21 cellular contexts compared by ENCODE assay signal in the genomic region with DNA sequence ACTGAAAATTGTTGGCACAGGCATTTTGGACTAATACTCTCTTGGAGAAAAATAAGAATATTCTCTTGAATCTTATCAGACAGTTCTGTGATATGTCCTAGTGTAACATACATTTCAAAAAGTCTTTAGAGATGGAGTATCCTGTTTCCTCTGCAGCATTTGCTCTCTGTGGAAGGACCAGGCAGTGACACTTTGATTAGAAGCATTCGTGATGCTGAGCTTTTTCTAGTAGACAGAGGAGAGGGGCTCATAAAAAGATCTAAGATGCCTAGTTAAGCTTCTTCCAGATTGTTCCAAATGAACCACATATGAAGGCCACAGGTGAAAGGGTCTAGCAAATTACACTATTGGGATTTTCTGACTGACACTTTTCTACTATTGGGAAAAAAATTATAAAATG.
A peak's percentile ranks its signal among the peaks of the same experiment; 100 is the strongest.
DNase-seq lines count a peak whose midpoint lies in the region; ATAC-seq and TF ChIP-seq lines count a peak whose summit lies in the region.
"Had no signal": no experiment of that assay in that cellular context is flagged by ENCODE, and none has a peak within 500 bp of the region (broad histone marks: within the 10 kb centered on the region; RNA-seq: fewer than 3 reads in every experiment).

No MANE protein-coding gene starts in this region.

- no peaks in the 10 kb centered on the region for H3K27me3 ChIP-seq in GM23248 (replicated peaks; ENCODE audit: insufficient read depth)
- no peaks in the 10 kb centered on the region for H3K27me3 ChIP-seq in SK-N-SH (ENCODE audit: insufficient read depth)
- no peaks in the 10 kb centered on the region for H3K27me3 ChIP-seq in left lung
- no peaks in the 10 kb centered on the region for H3K27me3 ChIP-seq in smooth muscle cell (ENCODE audit: low read depth)
- no peaks in the 10 kb centered on the region for H3K27me3 ChIP-seq in H9 (ENCODE audit: insufficient read depth, low read length)
- H3K27me3 ChIP-seq: esophagus squamous epithelium, suprapubic skin had no signal

- H3K23ac ChIP-seq in H9 (ENCODE audit: insufficient read length, low read depth, low read length): no peak overlapping the region

- H3K9me2 ChIP-seq in GM23248 (ENCODE audit: insufficient read depth) (no peaks in the 10 kb centered on the region), SK-N-SH (no peaks in the 10 kb centered on the region)

- no peak overlapping the region for H3K4ac ChIP-seq in H9 (ENCODE audit: low read depth, low read length)

- H4K91ac ChIP-seq in H9 (ENCODE audit: insufficient read length, low read depth, low read length): no peak overlapping the region

- peak overlapping the region; percentile 55 for H3K4me2 ChIP-seq in GM23248 (ENCODE audit: unreplicated experiment)
- peak overlapping the region; percentile 54 for H3K4me2 ChIP-seq in SK-N-SH
- H3K4me2 ChIP-seq in smooth muscle cell: peak overlapping the region; percentile 69
- no peak overlapping the region for H3K4me2 ChIP-seq in H9 (ENCODE audit: insufficient read depth, insufficient read length, low read length)

- H2BK20ac ChIP-seq in H9 (ENCODE audit: low read depth, low read length, poor library complexity, severe bottlenecking): no peak overlapping the region

- intact Hi-C loops in left lung (cut with DNase I): no loop called here

- no peaks in the 10 kb centered on the region for H3K79me1 ChIP-seq in H9 (ENCODE audit: insufficient read depth, low read depth, low read length, poor library complexity, severe bottlenecking)

- H3K79me2 ChIP-seq in GM23248 (ENCODE audit: insufficient read depth) (no peaks in the 10 kb centered on the region), SK-N-SH (ENCODE audit: insufficient read depth) (no peaks in the 10 kb centered on the region), smooth muscle cell (ENCODE audit: low read depth) (peaks cover 9% of the 10 kb centered on the region), H9 (ENCODE audit: insufficient read depth, low read length) (no peaks in the 10 kb centered on the region)

- no peak for DNase-seq in GM23248
- DNase-seq in SK-N-SH: no peak
- DNase-seq in left lung: no peak
- no peak for DNase-seq in smooth muscle cell (lab: John Stamatoyannopoulos, UW; ENCODE audit: unreplicated experiment)
- DNase-seq in H9: no peak
- DNase-seq in NCI-H446 (lab: John Stamatoyannopoulos, UW): no peak
- DNase-seq: activated CD4-positive, alpha-beta T cell treated with anti-CD3 and anti-CD28 coated beads, Interleukin-2, amount 10 ng/mL, durations not matched to agents 24 days and 14 days; activated CD8-positive, alpha-beta memory T cell treated with anti-CD3 and anti-CD28 coated beads, Interleukin-2, amount 50 U/mL, for 48 hours; activated gamma-delta T cell treated with Interleukin-2 at 50 U/mL for 16 hours; amygdala; CD8-positive, alpha-beta T cell; DMS79; esophagus squamous epithelium; mammary epithelial cell; NCI-H1930; nephron progenitor cell had no signal

- no peak for ATAC-seq in left lung
- no peak for ATAC-seq in HG02884 (IDR thresholded peaks at IDR 0.05; ENCODE audit: unreplicated experiment)
- ATAC-seq: CD8-positive, alpha-beta T cell; K562 had no signal

- H3K4me1 ChIP-seq in GM23248 (ENCODE audit: insufficient read depth): peaks cover 16% of the 10 kb centered on the region
- H3K4me1 ChIP-seq in SK-N-SH (ENCODE audit: control insufficient read depth in 1 of 2, insufficient read depth in 2 of 2, low read depth in 1 of 2, low read length in 1 of 2): peaks cover 5 to 25% of the 10 kb centered on the region in 2 experiments; a peak in 3 of 4 replicates
- H3K4me1 ChIP-seq in left lung: peaks cover 17 to 26% of the 10 kb centered on the region in 2 donors
- peaks cover 22% of the 10 kb centered on the region for H3K4me1 ChIP-seq in smooth muscle cell (ENCODE audit: low read depth)
- H3K4me1 ChIP-seq in H9 (ENCODE audit: insufficient read depth, low read length): no peaks in the 10 kb centered on the region

- no peak overlapping the region for H4K8ac ChIP-seq in H9 (replicated peaks; ENCODE audit: insufficient read length, low read depth, low read length)

- POLR2A ChIA-PET in SK-N-SH (lab: Yijun Ruan, JAX): no interaction called here

- H2BK5ac ChIP-seq in H9 (ENCODE audit: insufficient read length, low read length): no peak overlapping the region

- H3T11ph ChIP-seq in H9 (ENCODE audit: low read length): no peak overlapping the region

- no peaks in the 10 kb centered on the region for H4K20me1 ChIP-seq in GM23248 (ENCODE audit: insufficient read depth)
- H4K20me1 ChIP-seq in SK-N-SH (ENCODE audit: insufficient read depth): no peaks in the 10 kb centered on the region
- no peaks in the 10 kb centered on the region for H4K20me1 ChIP-seq in smooth muscle cell (ENCODE audit: low read depth)
- H4K20me1 ChIP-seq in H9 (ENCODE audit: control insufficient read depth, insufficient read depth, insufficient read length): no peaks in the 10 kb centered on the region

- H3K4me3 Mint-ChIP-seq in H9: no peak overlapping the region
- H3K4me3 Mint-ChIP-seq: activated CD4-positive, alpha-beta T cell treated with anti-CD3 and anti-CD28 coated beads, Interleukin-2, amount 10 ng/mL, durations not matched to agents 24 days and 14 days; CD8-positive, alpha-beta T cell; nephron progenitor cell had no signal

- H2AFZ ChIP-seq in GM23248 (peak overlapping the region; percentile 72), SK-N-SH (ENCODE audit: low read depth) (peak overlapping the region; percentile 82; the same call in 1 of the 2 replicates), smooth muscle cell (ENCODE audit: low read depth) (no peak overlapping the region), H9 (ENCODE audit: low read length) (no peak overlapping the region)

- no peak for TF ChIP-seq RAD21 in SK-N-SH (IDR thresholded peaks at IDR 0.05; ENCODE audit: low read length)

- in situ Hi-C loops in GM23248 (cut with MboI): no loop called here

- H3K27me3 Mint-ChIP-seq in H9 (ENCODE audit: low read depth): no peaks in the 10 kb centered on the region
- H3K27me3 Mint-ChIP-seq: progenitor cell of endocrine pancreas had no signal

- CTCF ChIA-PET in SK-N-SH (lab: Yijun Ruan, JAX): interaction anchor here (1.0 to 1.2 kb wide), 3 partner anchors 10 to 211 kb away, joined by 3 to 4 read pairs (median 3); no protein-coding TSS in a partner anchor

- no peak for TF ChIP-seq EP300 in SK-N-SH (IDR thresholded peaks at IDR 0.05; ENCODE audit: borderline replicate concordance in 1 of 2, low read depth in 1 of 2, low read length in 1 of 2)

- H3K56ac ChIP-seq in H9 (ENCODE audit: insufficient read length, low read depth, low read length): no peak overlapping the region

- H3K4me1 Mint-ChIP-seq in H9: peaks cover 20 to 27% of the 10 kb centered on the region in 2 experiments
- H3K4me1 Mint-ChIP-seq: activated CD4-positive, alpha-beta T cell treated with anti-CD3 and anti-CD28 coated beads, Interleukin-2, amount 10 ng/mL, durations not matched to agents 24 days and 14 days had no signal

- H3K18ac ChIP-seq in H9 (ENCODE audit: insufficient read length, low read depth, low read length): no peak overlapping the region

- H3K36me3 Mint-ChIP-seq in H9 (ENCODE audit: insufficient read depth in 1 of 3, low read depth in 3 of 3): peaks cover 2 to 35% (median 5%) of the 10 kb centered on the region in 3 experiments; a peak in 4 of 7 replicates
- H3K36me3 Mint-ChIP-seq: CD8-positive, alpha-beta T cell had no signal

- no peak overlapping the region for H4K5ac ChIP-seq in H9 (ENCODE audit: insufficient read length, low read depth, low read length)

- H2BK15ac ChIP-seq in H9 (ENCODE audit: low read depth, low read length): no peak overlapping the region

- no peak for TF ChIP-seq CTCF in SK-N-SH (IDR thresholded peaks at IDR 0.05)
- TF ChIP-seq CTCF in left lung (IDR thresholded peaks at IDR 0.05): no peak
- TF ChIP-seq CTCF in smooth muscle cell (IDR thresholded peaks at IDR 0.05; ENCODE audit: borderline replicate concordance, insufficient read depth, poor library complexity, severe bottlenecking): no peak
- TF ChIP-seq CTCF in H9 (conservative IDR thresholded peaks at IDR 0.05): no peak

- H3K9ac ChIP-seq in GM23248 (no peak overlapping the region), SK-N-SH (peak overlapping the region; percentile 4; the same call in 1 of the 2 replicates), smooth muscle cell (ENCODE audit: low read depth) (no peak overlapping the region), H9 (ENCODE audit: extremely low read depth, insufficient read length, low read length) (no peak overlapping the region)

- no peak overlapping the region for H3K27ac ChIP-seq in GM23248
- H3K27ac ChIP-seq in SK-N-SH (ENCODE audit: low read depth in 2 of 2, low read length in 1 of 2): peak overlapping the region; percentile 59 to 95; a peak in 3 of 4 replicates
- H3K27ac ChIP-seq in left lung: peak overlapping the region; percentile 14 to 28
- no peak overlapping the region for H3K27ac ChIP-seq in smooth muscle cell (ENCODE audit: low read depth)
- no peak overlapping the region for H3K27ac ChIP-seq in H9 (ENCODE audit: insufficient read length, low read depth, low read length)
- H3K27ac ChIP-seq: RWPE1, suprapubic skin had no signal

- no peaks in the 10 kb centered on the region for H3K36me3 ChIP-seq in GM23248 (ENCODE audit: low read depth)
- H3K36me3 ChIP-seq in SK-N-SH (replicated peaks in 1 of 2; ENCODE audit: control insufficient read depth in 1 of 2, insufficient read depth in 2 of 2, low read length in 1 of 2): peaks cover 8 to 12% of the 10 kb centered on the region in 2 experiments
- no peaks in the 10 kb centered on the region for H3K36me3 ChIP-seq in left lung
- no peaks in the 10 kb centered on the region for H3K36me3 ChIP-seq in smooth muscle cell (ENCODE audit: low read depth)
- H3K36me3 ChIP-seq: suprapubic skin had no signal

- 75 to 77% methylated on average over 1 of the region's 1 CpG for WGBS in GM23248 (ENCODE audit: low coverage in 1 of 2, low lambda C conversion rate in 2 of 2, missing lambda C conversion rate in 2 of 2), 2 experiments
- 74% methylated on average over 1 of the region's 1 CpG for WGBS in SK-N-SH (ENCODE audit: low lambda C conversion rate)
- WGBS in smooth muscle cell (ENCODE audit: low lambda C conversion rate): 42% methylated on average over 1 of the region's 1 CpG
- no CpG with 5 or more reads among the region's 1 CpG for WGBS in H9 (ENCODE audit: extremely low coverage, insufficient read length, low lambda C conversion rate)

- peak overlapping the region; percentile 22; the same call in 1 of the 2 replicates for H3K4me3 ChIP-seq in GM23248
- no peak overlapping the region for H3K4me3 ChIP-seq in SK-N-SH (ENCODE audit: low read depth in 2 of 2, low read length in 1 of 2)
- H3K4me3 ChIP-seq in left lung: no peak overlapping the region
- no peak overlapping the region for H3K4me3 ChIP-seq in smooth muscle cell
- H3K4me3 ChIP-seq: esophagus squamous epithelium, K562, suprapubic skin had no signal

- no peak overlapping the region for H2AK5ac ChIP-seq in H9 (ENCODE audit: insufficient read length, low read length)

- no peak overlapping the region for H3K14ac ChIP-seq in H9 (ENCODE audit: insufficient read depth, low read length)

- no peaks in the 10 kb centered on the region for H3K23me2 ChIP-seq in H9 (ENCODE audit: insufficient read length, low read depth, low read length, poor library complexity, severe bottlenecking)

- no peak overlapping the region for H3K27ac Mint-ChIP-seq in H9
- H3K27ac Mint-ChIP-seq: activated CD4-positive, alpha-beta T cell treated with anti-CD3 and anti-CD28 coated beads, Interleukin-2, amount 10 ng/mL, durations not matched to agents 24 days and 14 days; CD8-positive, alpha-beta T cell; nephron progenitor cell; progenitor cell of endocrine pancreas had no signal

- H3K9me3 ChIP-seq in GM23248 (ENCODE audit: low read depth) (no peaks in the 10 kb centered on the region), SK-N-SH (no peaks in the 10 kb centered on the region), left lung (no peaks in the 10 kb centered on the region), smooth muscle cell (replicated peaks; ENCODE audit: low read depth) (no peaks in the 10 kb centered on the region), H9 (ENCODE audit: control insufficient read depth, low read depth, low read length) (no peaks in the 10 kb centered on the region)
- H3K9me3 ChIP-seq: esophagus squamous epithelium, suprapubic skin had no signal

- no peak overlapping the region for H2BK12ac ChIP-seq in H9 (ENCODE audit: insufficient read length, low read depth, low read length)

- H3K9me3 Mint-ChIP-seq in H9: no peaks in the 10 kb centered on the region
- H3K9me3 Mint-ChIP-seq: activated CD4-positive, alpha-beta T cell treated with anti-CD3 and anti-CD28 coated beads, Interleukin-2, amount 10 ng/mL, durations not matched to agents 24 days and 14 days; CD8-positive, alpha-beta T cell; nephron progenitor cell had no signal

- peaks cover 6% of the 10 kb centered on the region; the same call in 1 of the 2 replicates for H3F3A ChIP-seq in GM23248 (ENCODE audit: insufficient read depth)
- peaks cover 3% of the 10 kb centered on the region for H3F3A ChIP-seq in SK-N-SH (replicated peaks; ENCODE audit: insufficient read depth)
- H3F3A ChIP-seq in smooth muscle cell (ENCODE audit: low read depth): no peaks in the 10 kb centered on the region

- H2BK120ac ChIP-seq in H9 (ENCODE audit: low read depth, low read length, poor library complexity, severe bottlenecking): no peak overlapping the region

Comparison
In these comparisons a context has a peak if more than half of its experiments do, and no peak if none do; other contexts are left out.
1. H2AFZ ChIP-seq: peak in GM23248 (single experiment) and SK-N-SH (single experiment); none in smooth muscle cell (single experiment) and H9 (single experiment).
2. H3K27ac ChIP-seq: peak in SK-N-SH (2 of 2) and left lung (2 of 2); none in GM23248 (single experiment), smooth muscle cell (single experiment) and H9 (single experiment).